In the genomic region with DNA sequence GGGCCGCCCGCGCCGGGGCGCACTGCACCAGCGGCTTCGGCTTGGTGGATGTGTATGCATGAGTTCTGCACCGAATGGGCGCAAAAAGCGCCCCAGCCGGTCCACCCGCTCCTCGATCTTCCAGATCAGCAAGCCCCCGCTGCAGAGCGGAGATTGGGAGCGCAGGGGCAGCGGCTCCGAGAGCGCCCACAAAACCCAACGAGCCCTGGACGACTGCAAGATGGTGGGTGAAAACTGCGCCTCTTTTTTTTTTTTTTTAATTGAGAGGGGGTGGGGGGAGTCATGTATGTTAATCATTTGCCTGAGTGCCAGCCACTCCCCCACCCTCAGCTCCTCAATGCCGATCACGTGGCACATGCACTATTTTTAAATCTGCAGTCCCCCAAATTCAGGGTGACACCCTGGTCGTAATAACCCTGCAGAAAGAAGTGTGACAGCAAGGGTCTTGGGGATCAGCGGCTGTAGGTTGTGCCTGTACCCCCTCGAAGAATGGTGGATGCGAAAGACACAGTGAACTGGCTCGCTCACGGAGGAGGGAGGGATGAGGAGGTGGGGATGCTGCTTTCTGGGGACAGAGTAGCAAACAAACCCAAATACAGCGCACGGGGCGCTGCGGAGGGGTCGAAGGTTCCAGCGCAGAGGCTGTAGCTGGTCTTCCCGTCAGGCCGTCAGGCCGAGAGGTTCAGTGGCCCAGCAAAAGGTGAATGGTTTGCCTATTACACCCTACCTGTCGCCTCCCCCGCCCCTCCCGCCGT, we compare ENCODE assay signal across 11 cellular contexts. TPM values are rescaled to one million over a fixed set of nuclear protein-coding genes. Genes with fewer than 3 reads are reported as not detected.
A peak's percentile ranks its signal among the peaks of the same experiment; 100 is the strongest.
DNase-seq lines count a peak whose midpoint lies in the region; ATAC-seq, FAIRE-seq and TF ChIP-seq lines count a peak whose summit lies in the region.
"Had no signal": no experiment of that assay in that cellular context is flagged by ENCODE, and none has a peak within 500 bp of the region (broad histone marks: within the 10 kb centered on the region; RNA-seq: fewer than 3 reads in every experiment).

No MANE protein-coding gene starts in this region.

- TF ChIP-seq CTCF in H1 (IDR thresholded peaks at IDR 0.05; ENCODE audit: control extremely low read depth in 1 of 3, insufficient read depth in 1 of 3, low read depth in 1 of 3, low read length in 3 of 3) (peak; percentile 19 to 39 (median 30)), tibial nerve (IDR thresholded peaks at IDR 0.05) (no peak)

- H3K56ac ChIP-seq in H1 (replicated peaks; ENCODE audit: insufficient read length, low read depth, low read length) = no peak overlapping the region

- H4K91ac ChIP-seq in H1 (replicated peaks; ENCODE audit: insufficient read length, low read length) (peak overlapping the region; percentile 45), mesenchymal stem cell (ENCODE audit: low read length) (no peak overlapping the region)

- CTCF ChIA-PET in H1 (lab: Charles Lee; ENCODE audit: partially characterized antibody) = interaction anchor here (0.7 to 2.2 kb wide), 13 partner anchors 9 to 159 kb away, joined by 3 to 10 read pairs (median 4); no protein-coding TSS in a partner anchor

- H3K27me3 ChIP-seq in H1 (replicated peaks in 1 of 4; ENCODE audit: control insufficient read depth in 3 of 4, extremely low read depth in 1 of 4, insufficient read depth in 3 of 4, low read length in 3 of 4) = peaks cover 4 to 39% (median 23%) of the 10 kb centered on the region in 4 experiments
- H3K27me3 ChIP-seq in mesenchymal stem cell (ENCODE audit: control insufficient read depth in 1 of 2, insufficient read depth in 1 of 2, low read length in 2 of 2) = peaks cover 56 to 71% of the 10 kb centered on the region in 2 experiments
- no peaks in the 10 kb centered on the region for H3K27me3 ChIP-seq in tibial nerve

- H3K23me2 ChIP-seq in H1 (ENCODE audit: low read depth, low read length) = peaks cover 15% of the 10 kb centered on the region; the same call in 1 of the 2 replicates

- peak; percentile 42 to 52 for TF ChIP-seq RAD21 in H1 (IDR thresholded peaks at IDR 0.05 in 1 of 2, conservative IDR thresholded peaks at IDR 0.05 in 1 of 2; ENCODE audit: low read depth in 2 of 2, low read length in 2 of 2)

- H4K8ac ChIP-seq in H1 (ENCODE audit: extremely low read depth, insufficient read depth, low read length) = peak overlapping the region; percentile 76; the same call in 1 of the 2 replicates
- H4K8ac ChIP-seq in mesenchymal stem cell (ENCODE audit: low read length) = no peak overlapping the region

- H2BK12ac ChIP-seq in H1 (ENCODE audit: low read depth, low read length) (peak overlapping the region; percentile 91; the same call in 1 of the 2 replicates), mesenchymal stem cell (ENCODE audit: low read length in 2 of 2) (no peak overlapping the region)

- WGBS in H1 (ENCODE audit: extremely low coverage in 1 of 2, insufficient coverage in 1 of 2, insufficient read length in 1 of 2, insufficient replicate concordance in 2 of 2, low coverage in 1 of 2, low lambda C conversion rate in 2 of 2, missing lambda C conversion rate in 1 of 2), 2 experiments = 2% methylated on average over 31 of the region's 43 CpGs; no CpG with 5 or more reads in 1 of the 2 experiments
- 3% methylated on average over 38 of the region's 43 CpGs for WGBS in mesenchymal stem cell
- 2% methylated on average over 41 to 43 of the region's 43 CpGs for WGBS in tibial nerve, 2 donors

- H3K9me3 ChIP-seq in H1 (ENCODE audit: insufficient read depth in 2 of 2, low read depth in 1 of 2, low read length in 1 of 2) (no peaks in the 10 kb centered on the region), mesenchymal stem cell (ENCODE audit: control insufficient read depth, low read length) (no peaks in the 10 kb centered on the region), tibial nerve (no peaks in the 10 kb centered on the region)
- H3K9me3 ChIP-seq: neutrophil had no signal

- H2BK120ac ChIP-seq in H1 (replicated peaks; ENCODE audit: low read depth, low read length) = no peak overlapping the region
- H2BK120ac ChIP-seq in mesenchymal stem cell (ENCODE audit: low read depth, low read length) = no peak overlapping the region

- H3K4me3 ChIP-seq in H1 (ENCODE audit: extremely low read depth in 1 of 4, insufficient read depth in 2 of 4, low read depth in 3 of 4, low read length in 4 of 4) = peak overlapping the region; percentile 66 to 87 (median 78)
- peak overlapping the region; percentile 48 to 70 for H3K4me3 ChIP-seq in mesenchymal stem cell (ENCODE audit: insufficient read depth in 1 of 2, low read depth in 1 of 2, low read length in 2 of 2)
- H3K4me3 ChIP-seq in tibial nerve = peak overlapping the region; percentile 21 to 46 (median 32)

- H3K4me2 ChIP-seq in H1 (ENCODE audit: insufficient read depth in 1 of 2, low read depth in 2 of 2, low read length in 2 of 2) (peak overlapping the region; percentile 95 to 98), mesenchymal stem cell (ENCODE audit: low read length, poor library complexity, severe bottlenecking) (peak overlapping the region; percentile 79)

- no peak overlapping the region for H2AK5ac ChIP-seq in H1 (ENCODE audit: low read depth, low read length)
- no peak overlapping the region for H2AK5ac ChIP-seq in mesenchymal stem cell (ENCODE audit: low read length, severe bottlenecking)

- H3K36me3 ChIP-seq in H1 (ENCODE audit: control insufficient read depth in 2 of 4, insufficient read depth in 4 of 4, low read length in 3 of 4) = no peaks in the 10 kb centered on the region
- no peaks in the 10 kb centered on the region for H3K36me3 ChIP-seq in mesenchymal stem cell (ENCODE audit: control insufficient read depth in 1 of 2, insufficient read depth in 2 of 2, low read depth in 1 of 2, low read length in 2 of 2)
- H3K36me3 ChIP-seq in tibial nerve = no peaks in the 10 kb centered on the region
- H3K36me3 ChIP-seq: neutrophil had no signal

- H2BK15ac ChIP-seq in H1 (ENCODE audit: low read length) (no peak overlapping the region), mesenchymal stem cell (ENCODE audit: low read depth, poor library complexity, severe bottlenecking) (no peak overlapping the region)

- H3K18ac ChIP-seq in H1 (ENCODE audit: extremely low read depth, low read length) (peak overlapping the region; percentile 64; the same call in 1 of the 2 replicates), mesenchymal stem cell (ENCODE audit: low read depth in 1 of 2, low read length in 2 of 2) (no peak overlapping the region)

- FAIRE-seq in H1 (lab: Jason Lieb, UNC) = no peak

- 0 out of 2 replicates have a peak overlapping the region, but pooled peaks have one; percentile 34 for H2BK20ac ChIP-seq in H1 (ENCODE audit: low read length)

- H3K4ac ChIP-seq in H1 (replicated peaks; ENCODE audit: insufficient read length, low read depth, low read length) = no peak overlapping the region
- no peak overlapping the region for H3K4ac ChIP-seq in mesenchymal stem cell (ENCODE audit: low read depth in 1 of 2, low read length in 2 of 2)

- H3K14ac ChIP-seq in H1 (ENCODE audit: insufficient read length) = no peak overlapping the region
- H3K14ac ChIP-seq in mesenchymal stem cell (ENCODE audit: low read length in 2 of 2) = no peak overlapping the region

- POLR2A ChIA-PET in H1 (lab: Charles Lee; ENCODE audit: partially characterized antibody) = interaction anchor here (1.1 to 1.6 kb wide), 5 partner anchors 10 to 20 kb away, joined by 3 to 8 read pairs (median 5); no protein-coding TSS in a partner anchor

- no peaks in the 10 kb centered on the region for H3K79me2 ChIP-seq in H1 (ENCODE audit: control insufficient read depth in 1 of 2, insufficient read depth in 2 of 2, low read length in 2 of 2)

- H3K4me1 ChIP-seq in H1 (replicated peaks in 1 of 4; ENCODE audit: control insufficient read depth in 3 of 4, insufficient read depth in 4 of 4, low read length in 3 of 4) = peaks cover 2 to 16% (median 7%) of the 10 kb centered on the region in 4 experiments; a peak in 3 of 7 replicates
- peaks cover 15% of the 10 kb centered on the region for H3K4me1 ChIP-seq in mesenchymal stem cell (ENCODE audit: control insufficient read depth, insufficient read depth, low read depth, low read length)
- H3K4me1 ChIP-seq in tibial nerve = peaks cover 0 to 18% (median 4%) of the 10 kb centered on the region in 4 donors

- no peak for TF ChIP-seq EP300 in H1 (IDR thresholded peaks at IDR 0.05; ENCODE audit: borderline replicate concordance in 1 of 2, low read depth in 2 of 2, low read length in 2 of 2)
- TF ChIP-seq EP300 in tibial nerve (IDR thresholded peaks at IDR 0.05) = no peak

- peak; percentile 22 for DNase-seq in NCI-H1694 (lab: John Stamatoyannopoulos, UW)
- DNase-seq in NCI-H1694 treated with DMSO at 0.1 percent for 48 hours (lab: John Stamatoyannopoulos, UW) = no peak
- peak; percentile 23 to 79 for DNase-seq in H1 (ENCODE audit: low read depth in 1 of 2, low spot score in 2 of 2)
- DNase-seq in mesenchymal stem cell = no peak
- DNase-seq in tibial nerve (ENCODE audit: low spot score in 2 of 2) = no peak
- no peak for DNase-seq in SIG-M5 (lab: John Stamatoyannopoulos, UW)
- DNase-seq in left lobe of liver (ENCODE audit: low spot score) = no peak
- DNase-seq: T-cell had no signal

- H3K27ac ChIP-seq in H1 (ENCODE audit: low read depth, low read length) (no peak overlapping the region), mesenchymal stem cell (ENCODE audit: low read length, poor library complexity, severe bottlenecking) (no peak overlapping the region), tibial nerve (no peak overlapping the region)
- H3K27ac ChIP-seq: HL-60, neutrophil had no signal

- ATAC-seq in HG02588 (IDR thresholded peaks at IDR 0.05; ENCODE audit: unreplicated experiment) (no peak), left lobe of liver (no peak)

- H4K5ac ChIP-seq in H1 (ENCODE audit: insufficient read length, low read depth, low read length) = no peak overlapping the region

- H2BK5ac ChIP-seq in H1 (ENCODE audit: low read depth, low read length) (peak overlapping the region; percentile 86), mesenchymal stem cell (ENCODE audit: low read depth, low read length, poor library complexity, severe bottlenecking) (no peak overlapping the region)

- no peaks in the 10 kb centered on the region for H4K20me1 ChIP-seq in H1 (replicated peaks in 1 of 2; ENCODE audit: control insufficient read depth in 1 of 2, insufficient read depth in 2 of 2, low read length in 2 of 2)

- TF ChIP-seq POLR2A in H1 (IDR thresholded peaks at IDR 0.05; ENCODE audit: control extremely low read depth in 1 of 2, low read depth in 2 of 2, low read length in 2 of 2) (no peak), tibial nerve (IDR thresholded peaks at IDR 0.05) (no peak)

- H3K23ac ChIP-seq in H1 (ENCODE audit: insufficient read length) (no peak overlapping the region), mesenchymal stem cell (ENCODE audit: low read length in 2 of 2) (no peak overlapping the region)

- H2AFZ ChIP-seq in H1 (ENCODE audit: low read length) = peak overlapping the region; percentile 92
- peak overlapping the region; percentile 75 for H2AFZ ChIP-seq in mesenchymal stem cell (ENCODE audit: low read depth, low read length)

- H3K9ac ChIP-seq in H1 (replicated peaks in 1 of 4; ENCODE audit: extremely low read depth in 1 of 4, low read depth in 3 of 4, low read length in 3 of 4) (peak overlapping the region in 3 of 4 experiments; percentile 51 to 59 (median 58); a peak in 6 of 7 replicates), mesenchymal stem cell (ENCODE audit: low read length) (no peak overlapping the region)

- H3K79me1 ChIP-seq in H1 (ENCODE audit: low read depth, low read length) (no peaks in the 10 kb centered on the region), mesenchymal stem cell (replicated peaks; ENCODE audit: low read length, poor library complexity, severe bottlenecking) (no peaks in the 10 kb centered on the region)

RNA-seq across cellular contexts. Expression of gene RGS7BP, which starts 0.9 kb away (rescaled TPM):
- 2.3 TPM in 2 replicates for total RNA-seq in H1 (2021; fragmentation: NEBNext Ultra II Directional; extraction: Animal tissue kit (Norgen Biotek cat#: 25700))
- polyA plus RNA-seq in H1 (2011; rRNA removed) = 0.65 and 1.1 TPM in 2 replicates
- polyA plus RNA-seq in H1 (2011; cell fraction: cytosol; rRNA removed) = 0.63 TPM
- polyA plus RNA-seq in H1 (2011; cell fraction: nucleus; rRNA removed) = 4.0 TPM
- polyA plus RNA-seq in H1 (2012, experiment 1 of 2) = 0.67 to 1.3 TPM (median 1.0 TPM) in 4 replicates
- polyA plus RNA-seq in H1 (2012, experiment 2 of 2) = 0.10 TPM
- polyA plus RNA-seq in H1 (2013, experiment 1 of 2) = 2.1 TPM
- polyA plus RNA-seq in H1 (2013, experiment 2 of 2) = 2.4 TPM
- polyA minus RNA-seq in H1 (2011; rRNA and poly(A)+ RNA removed) = 2.5 and 3.1 TPM in 2 replicates
- polyA minus RNA-seq in H1 (2011; cell fraction: cytosol; rRNA and poly(A)+ RNA removed) = 3.1 TPM
- 16.5 TPM for polyA minus RNA-seq in H1 (2011; cell fraction: nucleus; rRNA and poly(A)+ RNA removed)
- 0.44 TPM for polyA plus RNA-seq in mesenchymal stem cell (2013, experiment 1 of 2)
- 0.38 TPM for polyA plus RNA-seq in mesenchymal stem cell (2013, experiment 2 of 2)
- total RNA-seq in tibial nerve (1 to 10 TPM in 2 of 4 donors, under 1 TPM in 2; 0.42 to 1.4 (median 0.96) TPM), left lobe of liver (0.48 TPM)
- total RNA-seq: T-cell had no signal

Comparison
In these comparisons a context has a peak if more than half of its experiments do, and no peak if none do; other contexts are left out.
1. DNase-seq: peak in NCI-H1694 (single experiment) and H1 (2 of 2); none in NCI-H1694 treated with DMSO at 0.1 percent for 48 hours (single experiment), mesenchymal stem cell (single experiment), tibial nerve (0 of 2), SIG-M5 (single experiment) and left lobe of liver (single experiment).
2. CTCF ChIP-seq: peak in H1 (3 of 3); none in tibial nerve (0 of 5).
3. Peak in every context shown above with its lines, with median percentiles within 50 percentile points of each other: H3K4me3 ChIP-seq.